ENCODE assay signal across 25 cellular contexts in genomic region chr1:29505537-29506220, GRCh38.
A peak's percentile ranks its signal among the peaks of the same experiment; 100 is the strongest.
DNase-seq lines count a peak whose midpoint lies in the region; ATAC-seq, FAIRE-seq and TF ChIP-seq lines count a peak whose summit lies in the region.
"Had no signal": no experiment of that assay in that cellular context is flagged by ENCODE, and none has a peak within 500 bp of the region (broad histone marks: within the 10 kb centered on the region; RNA-seq: fewer than 3 reads in every experiment).

No MANE protein-coding gene starts in this region.

- H3K4me1 Mint-ChIP-seq in activated CD8-positive, alpha-beta memory T cell treated with anti-CD3 and anti-CD28 coated beads, Interleukin-2, amount 10 ng/mL, durations not matched to agents 7 days and 5 days = no peaks in the 10 kb centered on the region
- H3K4me1 Mint-ChIP-seq: activated naive CD8-positive, alpha-beta T cell treated with anti-CD3 and anti-CD28 coated beads, Interleukin-2, amount 50 U/mL, for 24 hours; memory B cell; stimulated activated memory B cell treated with anti-CD40 and anti-IgM and Interleukin-4, amounts not matched to agents 10 μg/mL and 1 μg/mL and 100 μg/mL, for 72 hours had no signal

- H3K79me2 ChIP-seq in HepG2 (ENCODE audit: insufficient read depth, low read length) = no peaks in the 10 kb centered on the region

- H3K4me3 Mint-ChIP-seq in activated CD8-positive, alpha-beta memory T cell treated with anti-CD3 and anti-CD28 coated beads, Interleukin-2, amount 10 ng/mL, durations not matched to agents 7 days and 5 days = no peak overlapping the region
- H3K4me3 Mint-ChIP-seq: activated naive CD8-positive, alpha-beta T cell treated with anti-CD3 and anti-CD28 coated beads, Interleukin-2, amount 50 U/mL, for 24 hours; memory B cell; stimulated activated memory B cell treated with anti-CD40 and anti-IgM and Interleukin-4, amounts not matched to agents 10 μg/mL and 1 μg/mL and 100 μg/mL, for 72 hours had no signal

- H3K27me3 Mint-ChIP-seq in activated CD8-positive, alpha-beta memory T cell treated with anti-CD3 and anti-CD28 coated beads, Interleukin-2, amount 10 ng/mL, durations not matched to agents 7 days and 5 days = peaks cover 13% of the 10 kb centered on the region

- no peaks in the 10 kb centered on the region for H4K20me1 ChIP-seq in HepG2 (ENCODE audit: insufficient read depth, low read length)
- H4K20me1 ChIP-seq: BLaER1 treated with 17β-estradiol and CSF1 and Interleukin-3, amounts not matched to agents 10 nM and 100 nM had no signal

- FAIRE-seq in HepG2 (lab: Jason Lieb, UNC) = no peak

- no peak for TF ChIP-seq RAD21 in HepG2 (CRISPR knock-in tag; IDR thresholded peaks at IDR 0.05)

- TF ChIP-seq EP300 in HepG2 (IDR thresholded peaks at IDR 0.05; ENCODE audit: low read depth in 2 of 2, low read length in 2 of 2) (no peak), HepG2 (CRISPR knock-in tag; IDR thresholded peaks at IDR 0.05; ENCODE audit: borderline replicate concordance) (no peak)

- BruUV-seq in HepG2 (replicated peaks; lab: Mats Ljungman, UMichigan) = no TSS peak

- no peaks in the 10 kb centered on the region for H3K36me3 ChIP-seq in right lobe of liver
- no peaks in the 10 kb centered on the region for H3K36me3 ChIP-seq in HepG2 (replicated peaks in 1 of 2; ENCODE audit: control insufficient read depth in 1 of 2, insufficient read depth in 2 of 2, low read length in 2 of 2)
- H3K36me3 ChIP-seq: BLaER1 treated with 17β-estradiol and CSF1 and Interleukin-3, amounts not matched to agents 10 nM and 100 nM; spleen; thoracic aorta; uterus had no signal

- no peak for TF ChIP-seq CTCF in right lobe of liver (IDR thresholded peaks at IDR 0.05)
- TF ChIP-seq CTCF in HepG2 (CRISPR knock-in tag; IDR thresholded peaks at IDR 0.05) = no peak

- no peaks in the 10 kb centered on the region for H3K9me3 Mint-ChIP-seq in activated CD8-positive, alpha-beta memory T cell treated with anti-CD3 and anti-CD28 coated beads, Interleukin-2, amount 10 ng/mL, durations not matched to agents 7 days and 5 days (ENCODE audit: low read depth)
- H3K9me3 Mint-ChIP-seq: activated naive CD8-positive, alpha-beta T cell treated with anti-CD3 and anti-CD28 coated beads, Interleukin-2, amount 50 U/mL, for 24 hours had no signal

- no peaks in the 10 kb centered on the region for H3K9me3 ChIP-seq in right lobe of liver
- H3K9me3 ChIP-seq in HepG2 (ENCODE audit: low read length) = no peaks in the 10 kb centered on the region
- H3K9me3 ChIP-seq: BLaER1 treated with 17β-estradiol and CSF1 and Interleukin-3, amounts not matched to agents 10 nM and 100 nM; Caco-2; spleen; thoracic aorta; uterus had no signal

- no peak overlapping the region for H3K27ac Mint-ChIP-seq in activated CD8-positive, alpha-beta memory T cell treated with anti-CD3 and anti-CD28 coated beads, Interleukin-2, amount 10 ng/mL, durations not matched to agents 7 days and 5 days
- H3K27ac Mint-ChIP-seq: activated naive CD8-positive, alpha-beta T cell treated with anti-CD3 and anti-CD28 coated beads, Interleukin-2, amount 50 U/mL, for 24 hours; memory B cell; stimulated activated memory B cell treated with anti-CD40 and anti-IgM and Interleukin-4, amounts not matched to agents 10 μg/mL and 1 μg/mL and 100 μg/mL, for 72 hours had no signal

- H3K27me3 ChIP-seq in right lobe of liver (no peaks in the 10 kb centered on the region), HepG2 (ENCODE audit: control insufficient read depth in 1 of 2, insufficient read depth in 2 of 2, low read length in 2 of 2) (peaks cover 0 to 2% of the 10 kb centered on the region in 2 experiments; a peak in 1 of 5 replicates)
- H3K27me3 ChIP-seq: BLaER1 treated with 17β-estradiol and CSF1 and Interleukin-3, amounts not matched to agents 10 nM and 100 nM; uterus had no signal

- ATAC-seq in right lobe of liver = peak in 1 of 4 donors; percentile 14
- no peak for ATAC-seq in HepG2
- ATAC-seq in activated CD8-positive, alpha-beta memory T cell treated with anti-CD3 and anti-CD28 coated beads, Interleukin-2, amount 10 ng/mL, durations not matched to agents 7 days and 5 days = no peak
- ATAC-seq: activated naive CD8-positive, alpha-beta T cell treated with anti-CD3 and anti-CD28 coated beads, Interleukin-2, amount 50 U/mL, for 24 hours had no signal

- H3K4me2 ChIP-seq in HepG2 (ENCODE audit: low read depth, low read length) = no peak overlapping the region
- H3K4me2 ChIP-seq: BLaER1 treated with 17β-estradiol and CSF1 and Interleukin-3, amounts not matched to agents 10 nM and 100 nM; PC-9 had no signal

- in situ Hi-C loops in HepG2 (cut with HindIII; ENCODE audit: extremely low pct_ligation_motif_present, low pct_unique_long_range_greater_than_20kb) = no loop called here

- no peak overlapping the region for H3K9ac ChIP-seq in HepG2 (ENCODE audit: insufficient read depth, low read depth, low read length)
- H3K9ac ChIP-seq: BLaER1 treated with 17β-estradiol and CSF1 and Interleukin-3, amounts not matched to agents 10 nM and 100 nM had no signal

- POLR2A ChIA-PET in HepG2 (lab: Yijun Ruan, JAX) = no interaction called here

- H3K27ac ChIP-seq in right lobe of liver (no peak overlapping the region), HepG2 (ENCODE audit: extremely low read length, insufficient read depth, low read length) (no peak overlapping the region)
- H3K27ac ChIP-seq: BLaER1 treated with 17β-estradiol and CSF1 and Interleukin-3, amounts not matched to agents 10 nM and 100 nM; PC-9; spleen; thoracic aorta had no signal

- H3K4me3 ChIP-seq in right lobe of liver = no peak overlapping the region
- no peak overlapping the region for H3K4me3 ChIP-seq in HepG2 (replicated peaks in 1 of 3; ENCODE audit: insufficient read depth in 1 of 3, low read depth in 2 of 3, low read length in 3 of 3)
- H3K4me3 ChIP-seq: BLaER1 treated with 17β-estradiol and CSF1 and Interleukin-3, amounts not matched to agents 10 nM and 100 nM; PC-9; spleen; thoracic aorta; uterus had no signal

- TF ChIP-seq POLR2A in right lobe of liver (IDR thresholded peaks at IDR 0.05) (no peak), HepG2 (IDR thresholded peaks at IDR 0.05; ENCODE audit: insufficient read depth in 1 of 2, low read depth in 2 of 2, low read length in 2 of 2) (no peak)

- H2AFZ ChIP-seq in HepG2 (ENCODE audit: low read length) = no peak overlapping the region
- H2AFZ ChIP-seq: PC-9 had no signal

- H3K4me1 ChIP-seq in right lobe of liver (no peaks in the 10 kb centered on the region), HepG2 (ENCODE audit: insufficient read depth, low read length) (peaks cover 14% of the 10 kb centered on the region)
- H3K4me1 ChIP-seq: Caco-2, spleen, uterus had no signal

- DNase-seq in right lobe of liver = peak in 2 of 3 donors; percentile 4 to 30
- no peak for DNase-seq in HepG2 (ENCODE audit: low spot score)
- peak; percentile 22 for DNase-seq in activated CD8-positive, alpha-beta memory T cell treated with anti-CD3 and anti-CD28 coated beads, Interleukin-2, amount 10 ng/mL, durations not matched to agents 7 days and 5 days
- peak; percentile 78 for DNase-seq in mesenteric fat pad (ENCODE audit: low spot score)
- no peak for DNase-seq in stimulated activated CD4-positive, alpha-beta T cell treated with anti-CD3 and anti-CD28 coated beads, Interleukin-12 subunit alpha, Interleukin-12 subunit beta, amount 100 ng/mL, for 4 hours
- DNase-seq in NCI-H1694 treated with DMSO at 0.1 percent for 48 hours (lab: John Stamatoyannopoulos, UW) = no peak
- no peak for DNase-seq in NCI-H146 treated with DMSO at 0.1 percent for 48 hours (lab: John Stamatoyannopoulos, UW; ENCODE audit: unreplicated experiment)
- DNase-seq: activated CD4-positive, alpha-beta T cell treated with anti-CD3 and anti-CD28 coated beads, Interleukin-2, amount 50 U/mL, for 48 hours; activated gamma-delta T cell; activated naive CD8-positive, alpha-beta T cell treated with anti-CD3 and anti-CD28 coated beads, Interleukin-2, amount 50 U/mL, for 24 hours; activated T-cell treated with anti-CD3 and anti-CD28 coated beads for 4 hours; Caco-2; KG1; NCI-H187; NCI-H774; occipital lobe; PC-9; Right ventricle myocardium superior; stimulated activated CD4-positive, alpha-beta T cell treated with anti-CD3 and anti-CD28 coated beads, Interleukin-4, amount 100 ng/mL, for 1 hour; uterus had no signal

- WGBS in right lobe of liver (ENCODE audit: insufficient coverage, low coverage, low lambda C conversion rate, missing lambda C conversion rate) = 69% methylated on average over 7 of the region's 10 CpGs
- WGBS in HepG2 (ENCODE audit: low lambda C conversion rate) = 39% methylated on average over 10 of the region's 10 CpGs

- intact Hi-C loops in right lobe of liver (cut with DNase I) = no loop called here
- intact Hi-C loops in HepG2 (cut with micrococcal nuclease; ENCODE audit: unreplicated experiment) = no loop called here

- CTCF ChIA-PET in HepG2 (lab: Yijun Ruan, JAX; ENCODE audit: low intra/inter-chr PET ratio, low total read pairs) = no interaction called here
- CTCF ChIA-PET in activated CD8-positive, alpha-beta memory T cell treated with anti-CD3 and anti-CD28 coated beads, Interleukin-2, amount 10 ng/mL, durations not matched to agents 7 days and 5 days (lab: Charles Lee) = no interaction called here

- no peaks in the 10 kb centered on the region for H3K36me3 Mint-ChIP-seq in activated CD8-positive, alpha-beta memory T cell treated with anti-CD3 and anti-CD28 coated beads, Interleukin-2, amount 10 ng/mL, durations not matched to agents 7 days and 5 days
- H3K36me3 Mint-ChIP-seq: memory B cell; stimulated activated memory B cell treated with anti-CD40 and anti-IgM and Interleukin-4, amounts not matched to agents 10 μg/mL and 1 μg/mL and 100 μg/mL, for 72 hours had no signal

TF ChIP-seq in HepG2, 621 proteins besides CTCF, POLR2A, EP300 and RAD21 (continues in another document):
- TF ChIP-seq MBNL3 (CRISPR knock-in tag; conservative IDR thresholded peaks at IDR 0.05) (no peak), PATZ1 (CRISPR knock-in tag; IDR thresholded peaks at IDR 0.05) (no peak), ZNF235 (CRISPR knock-in tag; IDR thresholded peaks at IDR 0.05; ENCODE audit: borderline replicate concordance) (no peak), ZBTB3 (CRISPR knock-in tag; IDR thresholded peaks at IDR 0.05; ENCODE audit: borderline replicate concordance, low read depth) (no peak)

Comparison
In these comparisons a context has a peak if more than half of its experiments do, and no peak if none do; other contexts are left out.
1. DNase-seq: peak in right lobe of liver (2 of 3), activated CD8-positive, alpha-beta memory T cell treated with anti-CD3 and anti-CD28 coated beads, Interleukin-2, amount 10 ng/mL, durations not matched to agents 7 days and 5 days (single experiment) and mesenteric fat pad (single experiment); none in HepG2 (single experiment), stimulated activated CD4-positive, alpha-beta T cell treated with anti-CD3 and anti-CD28 coated beads, Interleukin-12 subunit alpha, Interleukin-12 subunit beta, amount 100 ng/mL, for 4 hours (single experiment), NCI-H1694 treated with DMSO at 0.1 percent for 48 hours (single experiment) and NCI-H146 treated with DMSO at 0.1 percent for 48 hours (single experiment).